Comparison of ENCODE assay signal across 8 cellular contexts in genomic region chr20:53708129-53708968, GRCh38.
DNase-seq lines count a peak whose midpoint lies in the region; ATAC-seq and TF ChIP-seq lines count a peak whose summit lies in the region.

No MANE protein-coding gene starts in this region.

- no peaks in the 10 kb centered on the region for H3K27me3 ChIP-seq in colonic mucosa

- H3K4me3 Mint-ChIP-seq in T-helper 1 cell treated with Interleukin-12 subunit alpha and Interleukin-12 subunit beta and Interleukin-4 antibody, amounts not matched to agents 30 μg/mL and 1 μg/mL, for 36 hours: peak overlapping the region; percentile 80

- H3K36me3 ChIP-seq in colonic mucosa: no peaks in the 10 kb centered on the region

- H3K27ac ChIP-seq in colonic mucosa: no peak overlapping the region

- no peaks in the 10 kb centered on the region for H3K4me1 ChIP-seq in colonic mucosa

- ATAC-seq in HG03342 (IDR thresholded peaks at IDR 0.05; ENCODE audit: unreplicated experiment): peak; percentile 49

- peaks cover 39% of the 10 kb centered on the region for H3K4me1 Mint-ChIP-seq in T-helper 1 cell treated with Interleukin-12 subunit alpha and Interleukin-12 subunit beta and Interleukin-4 antibody, amounts not matched to agents 30 μg/mL and 1 μg/mL, for 36 hours (ENCODE audit: low read depth)

- H3K9me3 Mint-ChIP-seq in T-helper 1 cell treated with Interleukin-12 subunit alpha and Interleukin-12 subunit beta and Interleukin-4 antibody, amounts not matched to agents 30 μg/mL and 1 μg/mL, for 36 hours: no peaks in the 10 kb centered on the region

- intact Hi-C loops in colonic mucosa (cut with DNase I): no loop called here

- no peaks in the 10 kb centered on the region for H3K36me3 Mint-ChIP-seq in T-helper 1 cell treated with Interleukin-12 subunit alpha and Interleukin-12 subunit beta and Interleukin-4 antibody, amounts not matched to agents 30 μg/mL and 1 μg/mL, for 36 hours (ENCODE audit: low read depth)

- H3K9ac ChIP-seq in colonic mucosa (ENCODE audit: low read depth in 2 of 2, low read length in 2 of 2): no peak overlapping the region

- no peak for TF ChIP-seq POLR2A in erythroblast (IDR thresholded peaks at IDR 0.05; ENCODE audit: low read length)

- H3K27ac Mint-ChIP-seq in T-helper 1 cell treated with Interleukin-12 subunit alpha and Interleukin-12 subunit beta and Interleukin-4 antibody, amounts not matched to agents 30 μg/mL and 1 μg/mL, for 36 hours: peak overlapping the region; percentile 99

- no peak for TF ChIP-seq CTCF in colonic mucosa (IDR thresholded peaks at IDR 0.05)

- H3K9me3 ChIP-seq in colonic mucosa: no peaks in the 10 kb centered on the region

- H3K27me3 Mint-ChIP-seq in T-helper 1 cell treated with Interleukin-12 subunit alpha and Interleukin-12 subunit beta and Interleukin-4 antibody, amounts not matched to agents 30 μg/mL and 1 μg/mL, for 36 hours (ENCODE audit: low read depth): no peaks in the 10 kb centered on the region

- DNase-seq in activated naive CD4-positive, alpha-beta T cell treated with Interleukin-2 at 50 U/mL for 16 hours: peak; percentile 47
- DNase-seq in activated naive CD4-positive, alpha-beta T cell (lab: John Stamatoyannopoulos, UW): no peak
- peak; percentile 51 for DNase-seq in fibroblast of peridontal ligament (ENCODE audit: extremely low read depth)
- DNase-seq in stimulated activated CD8-positive, alpha-beta memory T cell treated with anti-CD3 and anti-CD28 coated beads, Interleukin-4, amount 100 ng/mL, for 24 hours (ENCODE audit: low read depth): peak; percentile 21
- no peak for DNase-seq in colonic mucosa
- no peak for DNase-seq in erythroblast (lab: John Stamatoyannopoulos, UW)

- H3K4me3 ChIP-seq in colonic mucosa: no peak overlapping the region

Comparison
In these comparisons a context has a peak if more than half of its experiments do, and no peak if none do; other contexts are left out.
1. DNase-seq: peak in activated naive CD4-positive, alpha-beta T cell treated with Interleukin-2 at 50 U/mL for 16 hours (single experiment), fibroblast of peridontal ligament (single experiment) and stimulated activated CD8-positive, alpha-beta memory T cell treated with anti-CD3 and anti-CD28 coated beads, Interleukin-4, amount 100 ng/mL, for 24 hours (single experiment); none in activated naive CD4-positive, alpha-beta T cell (0 of 4), colonic mucosa (single experiment) and erythroblast (0 of 2).